Comparison of ENCODE assay signal across 8 cellular contexts in the genomic region with DNA sequence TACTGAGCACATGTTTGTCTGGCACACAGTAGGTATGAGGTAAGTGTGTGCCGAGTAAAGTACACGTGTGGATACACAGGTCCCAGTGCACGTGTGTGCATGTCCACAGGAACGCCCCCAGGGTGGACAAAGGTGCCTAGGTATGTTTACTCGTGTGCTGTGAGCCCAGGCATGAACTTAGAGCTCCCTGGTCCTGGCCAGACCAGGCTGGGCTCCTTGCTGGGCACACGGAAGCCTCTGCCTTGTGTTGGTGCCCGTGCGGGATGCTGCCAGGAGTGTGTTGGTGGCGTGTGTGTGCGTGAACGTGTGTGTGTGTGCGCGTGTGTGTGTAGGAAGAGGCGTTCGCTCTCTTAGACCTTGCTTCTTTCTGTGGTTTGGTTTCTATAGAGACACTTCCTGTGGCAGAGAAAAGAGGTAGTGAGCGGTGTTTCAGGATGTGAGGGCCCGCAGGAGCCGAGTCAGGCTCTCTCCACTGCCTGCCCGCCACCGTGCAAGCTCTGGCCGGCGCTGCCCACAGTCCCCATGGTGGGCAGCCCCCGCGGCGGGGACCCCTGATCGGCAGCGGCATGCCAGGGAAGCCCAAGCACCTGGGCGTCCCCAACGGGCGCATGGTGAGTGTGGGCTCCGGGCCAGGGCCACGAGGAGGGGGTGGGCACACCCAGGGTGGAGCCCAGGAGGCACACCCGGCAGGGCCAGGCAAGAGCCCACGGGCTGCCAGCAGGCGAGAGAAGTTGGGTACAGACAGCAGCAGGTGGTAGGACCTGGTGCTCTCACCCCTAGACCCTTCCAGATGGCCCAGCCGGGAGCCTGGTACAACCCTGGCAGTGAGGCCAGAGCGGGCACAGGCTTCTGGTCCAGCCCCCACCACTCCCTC. TPM values are rescaled to one million over a fixed set of nuclear protein-coding genes. Genes with fewer than 3 reads are reported as not detected.
DNase-seq lines count a peak whose midpoint lies in the region; ATAC-seq and TF ChIP-seq lines count a peak whose summit lies in the region.

A gene with protein sequence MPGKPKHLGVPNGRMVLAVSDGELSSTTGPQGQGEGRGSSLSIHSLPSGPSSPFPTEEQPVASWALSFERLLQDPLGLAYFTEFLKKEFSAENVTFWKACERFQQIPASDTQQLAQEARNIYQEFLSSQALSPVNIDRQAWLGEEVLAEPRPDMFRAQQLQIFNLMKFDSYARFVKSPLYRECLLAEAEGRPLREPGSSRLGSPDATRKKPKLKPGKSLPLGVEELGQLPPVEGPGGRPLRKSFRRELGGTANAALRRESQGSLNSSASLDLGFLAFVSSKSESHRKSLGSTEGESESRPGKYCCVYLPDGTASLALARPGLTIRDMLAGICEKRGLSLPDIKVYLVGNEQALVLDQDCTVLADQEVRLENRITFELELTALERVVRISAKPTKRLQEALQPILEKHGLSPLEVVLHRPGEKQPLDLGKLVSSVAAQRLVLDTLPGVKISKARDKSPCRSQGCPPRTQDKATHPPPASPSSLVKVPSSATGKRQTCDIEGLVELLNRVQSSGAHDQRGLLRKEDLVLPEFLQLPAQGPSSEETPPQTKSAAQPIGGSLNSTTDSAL (plus strand): TSS at position 466 of the 874 bp plus-strand sequence. CDS start 101 bp downstream, at position 567.

- H3K27me3 Mint-ChIP-seq in activated T-cell treated with anti-CD3 and anti-CD28 coated beads, Interleukin-2, amount 50 U/mL, for 24 hours, result no peaks in the 10 kb centered on the region

- DNase-seq in PC-3, result peak; percentile 70
- DNase-seq in activated T-cell treated with anti-CD3 and anti-CD28 coated beads, Interleukin-2, amount 50 U/mL, for 24 hours, result peak; percentile 78
- peak in 1 of 2 donors; percentile 54 for DNase-seq in foreskin keratinocyte
- DNase-seq in sciatic nerve (ENCODE audit: low spot score), result no peak
- no peak for DNase-seq in RKO (ENCODE audit: low spot score)

- H3K36me3 ChIP-seq in BLaER1 treated with 17β-estradiol and CSF1 and Interleukin-3, amounts not matched to agents 10 nM and 100 nM, result no peaks in the 10 kb centered on the region
- no peaks in the 10 kb centered on the region for H3K36me3 ChIP-seq in PC-3 (ENCODE audit: low read depth, low read length)

- peaks cover 8% of the 10 kb centered on the region for H3K9me3 Mint-ChIP-seq in activated T-cell treated with anti-CD3 and anti-CD28 coated beads, Interleukin-2, amount 50 U/mL, for 24 hours

- intact Hi-C loops in PC-3 (cut with micrococcal nuclease), result no loop called here
- intact Hi-C loops in sciatic nerve (cut with DNase I), result no loop called here

- CTCF ChIA-PET in PC-3 (lab: Charles Lee), result interaction anchor here (0.5 to 1.2 kb wide), 2 partner anchors 13 to 287 kb away, joined by 4 to 9 read pairs; no protein-coding TSS in a partner anchor

- H3K27ac ChIP-seq in BLaER1 treated with 17β-estradiol and CSF1 and Interleukin-3, amounts not matched to agents 10 nM and 100 nM, result peak within 1 kb of the TSS; percentile 46 to 88 (median 80); a peak in 21 of 22 replicates
- H3K27ac ChIP-seq in PC-3 (ENCODE audit: low read length) (no peak within 1 kb of the TSS), foreskin keratinocyte (no peak within 1 kb of the TSS)

- H3K9ac ChIP-seq in BLaER1 treated with 17β-estradiol and CSF1 and Interleukin-3, amounts not matched to agents 10 nM and 100 nM, result peak within 1 kb of the TSS; percentile 73 to 83 (median 80)
- H3K9ac ChIP-seq in PC-3 (ENCODE audit: low read length), result peak within 1 kb of the TSS; percentile 67

- POLR2A ChIA-PET in PC-3 (lab: Charles Lee; ENCODE audit: unreplicated experiment), result interaction anchor here (0.6 kb wide), 1 partner anchor 11 kb away, joined by 3 read pairs; no protein-coding TSS in a partner anchor

- peaks cover 27% of the 10 kb centered on the region for H3K36me3 Mint-ChIP-seq in activated T-cell treated with anti-CD3 and anti-CD28 coated beads, Interleukin-2, amount 50 U/mL, for 24 hours (ENCODE audit: low read depth)

- peak within 1 kb of the TSS; percentile 60 to 81 (median 68) for H3K4me3 ChIP-seq in BLaER1 treated with 17β-estradiol and CSF1 and Interleukin-3, amounts not matched to agents 10 nM and 100 nM
- H3K4me3 ChIP-seq in PC-3 (ENCODE audit: low read length), result peak within 1 kb of the TSS; percentile 73

- peak within 1 kb of the TSS; percentile 89 for H3K4me3 Mint-ChIP-seq in activated T-cell treated with anti-CD3 and anti-CD28 coated beads, Interleukin-2, amount 50 U/mL, for 24 hours

- H3K9me2 ChIP-seq in PC-3 (replicated peaks; ENCODE audit: low read length), result no peaks in the 10 kb centered on the region

- peaks cover 76 to 97% (median 87%) of the 10 kb centered on the region in 10 experiments for H3K4me1 ChIP-seq in BLaER1 treated with 17β-estradiol and CSF1 and Interleukin-3, amounts not matched to agents 10 nM and 100 nM
- H3K4me1 ChIP-seq in PC-3 (ENCODE audit: insufficient read depth, low read length) (peaks cover 16% of the 10 kb centered on the region), foreskin keratinocyte (no peaks in the 10 kb centered on the region)

- peaks cover 72% of the 10 kb centered on the region for H3K4me1 Mint-ChIP-seq in activated T-cell treated with anti-CD3 and anti-CD28 coated beads, Interleukin-2, amount 50 U/mL, for 24 hours (ENCODE audit: low read depth)

- TF ChIP-seq CTCF in PC-3 (conservative IDR thresholded peaks at IDR 0.05; ENCODE audit: low read depth, low read length) (no peak), foreskin keratinocyte (conservative IDR thresholded peaks at IDR 0.05) (no peak)

- peaks cover 0 to 6% (median 0%) of the 10 kb centered on the region in 11 experiments; a peak in 2 of 22 replicates for H3K9me3 ChIP-seq in BLaER1 treated with 17β-estradiol and CSF1 and Interleukin-3, amounts not matched to agents 10 nM and 100 nM (replicated peaks in 1 of 11)
- no peaks in the 10 kb centered on the region for H3K9me3 ChIP-seq in PC-3 (ENCODE audit: low read length)

- ATAC-seq in HG03175 (IDR thresholded peaks at IDR 0.05; ENCODE audit: unreplicated experiment) (peak; percentile 96), PC-3 (peak; percentile 88), foreskin keratinocyte (peak; percentile 77), sciatic nerve (peak; percentile 64)

- peak within 1 kb of the TSS; percentile 92 for H2AFZ ChIP-seq in PC-3 (ENCODE audit: low read length)

- no peaks in the 10 kb centered on the region for H3K27me3 ChIP-seq in BLaER1 treated with 17β-estradiol and CSF1 and Interleukin-3, amounts not matched to agents 10 nM and 100 nM
- H3K27me3 ChIP-seq in PC-3 (ENCODE audit: low read length) (no peaks in the 10 kb centered on the region), foreskin keratinocyte (no peaks in the 10 kb centered on the region)

- peak within 1 kb of the TSS; percentile 93 to 100 (median 99) for H3K4me2 ChIP-seq in BLaER1 treated with 17β-estradiol and CSF1 and Interleukin-3, amounts not matched to agents 10 nM and 100 nM
- H3K4me2 ChIP-seq in PC-3 (ENCODE audit: low read length), result peak within 1 kb of the TSS; percentile 87

- H3K79me2 ChIP-seq in PC-3 (ENCODE audit: low read length), result no peaks in the 10 kb centered on the region

- peak within 1 kb of the TSS; percentile 92 for H3K27ac Mint-ChIP-seq in activated T-cell treated with anti-CD3 and anti-CD28 coated beads, Interleukin-2, amount 50 U/mL, for 24 hours

- BruUV-seq in PC-3 (replicated peaks; lab: Mats Ljungman, UMichigan), result no TSS peak

- peak; percentile 75 for TF ChIP-seq POLR2A in GM19099 (IDR thresholded peaks at IDR 0.05; ENCODE audit: extremely low read depth, insufficient read length, low read depth)

- H4K20me1 ChIP-seq in BLaER1 treated with 17β-estradiol and CSF1 and Interleukin-3, amounts not matched to agents 10 nM and 100 nM, result peaks cover 0 to 28% (median 0%) of the 10 kb centered on the region in 11 experiments; a peak in 5 of 22 replicates
- no peaks in the 10 kb centered on the region for H4K20me1 ChIP-seq in PC-3 (ENCODE audit: low read length)

- H3F3A ChIP-seq in PC-3 (ENCODE audit: low read length, unreplicated experiment), result no peaks in the 10 kb centered on the region

RNA-seq across cellular contexts. Expression of the gene that starts here (rescaled TPM):
- total RNA-seq in PC-3 (2014; rRNA removed), result 32.3 TPM in 2 replicates
- 19.6 and 22.1 TPM in 2 replicates for total RNA-seq in foreskin keratinocyte
- 20.2 and 22.1 TPM in 2 replicates for polyA plus RNA-seq in foreskin keratinocyte
- 9.3 TPM for total RNA-seq in sciatic nerve

Comparison
In these comparisons a context has a peak if more than half of its experiments do, and no peak if none do; other contexts are left out.
1. H3K27ac ChIP-seq: peak in BLaER1 treated with 17β-estradiol and CSF1 and Interleukin-3, amounts not matched to agents 10 nM and 100 nM (11 of 11); none in PC-3 (single experiment) and foreskin keratinocyte (single experiment).
2. DNase-seq: peak in PC-3 (single experiment) and activated T-cell treated with anti-CD3 and anti-CD28 coated beads, Interleukin-2, amount 50 U/mL, for 24 hours (single experiment); none in sciatic nerve (single experiment) and RKO (single experiment).
3. Peak in every context shown above with its lines, with median percentiles within 50 percentile points of each other: ATAC-seq.